ENCODE assay signal across 18 cellular contexts in genomic region chr5:15425802-15426201, GRCh38.
DNase-seq lines count a peak whose midpoint lies in the region; ATAC-seq and TF ChIP-seq lines count a peak whose summit lies in the region.
"Had no signal": no experiment of that assay in that cellular context is flagged by ENCODE, and none has a peak within 500 bp of the region (broad histone marks: within the 10 kb centered on the region; RNA-seq: fewer than 3 reads in every experiment).

No MANE protein-coding gene starts in this region.

- DNase-seq in NCI-H226, result peak; percentile 8
- DNase-seq in fibroblast of the aortic adventitia (ENCODE audit: low read depth), result peak; percentile 8
- DNase-seq in activated CD8-positive, alpha-beta memory T cell treated with anti-CD3 and anti-CD28 coated beads, Interleukin-2, amount 10 ng/mL, durations not matched to agents 7 days and 5 days, result no peak
- no peak for DNase-seq in AG08396 (ENCODE audit: low spot score)
- DNase-seq: activated CD4-positive, alpha-beta T cell treated with anti-CD3 and anti-CD28 coated beads, Interleukin-2, amount 50 U/mL, for 4 hours; DND-41; H7; natural killer cell; NCI-H1694; NCI-H446 treated with DMSO at 0.1 percent for 48 hours; spleen; substantia nigra had no signal

- H3K9me3 ChIP-seq in muscle layer of duodenum (ENCODE audit: control insufficient read depth in 1 of 2, low read length in 2 of 2) (no peaks in the 10 kb centered on the region), stomach smooth muscle (ENCODE audit: control insufficient read depth in 2 of 2, low read length in 2 of 2) (no peaks in the 10 kb centered on the region)
- H3K9me3 ChIP-seq: SJSA1 had no signal

- H3K4me3 ChIP-seq in fibroblast of the aortic adventitia (ENCODE audit: low read depth, low read length) (no peak overlapping the region), muscle layer of duodenum (ENCODE audit: low read depth in 1 of 2, low read length in 2 of 2) (peak overlapping the region; percentile 19 to 52), stomach smooth muscle (ENCODE audit: low read length in 2 of 2) (peak overlapping the region; percentile 65 to 73)
- H3K4me3 ChIP-seq: SJSA1, spleen had no signal

- no peak for ATAC-seq in HG02840 (IDR thresholded peaks at IDR 0.05; ENCODE audit: low FRiP score, unreplicated experiment)
- no peak for ATAC-seq in activated CD8-positive, alpha-beta memory T cell treated with anti-CD3 and anti-CD28 coated beads, Interleukin-2, amount 10 ng/mL, durations not matched to agents 7 days and 5 days
- no peak for ATAC-seq in HG02970 (IDR thresholded peaks at IDR 0.05; ENCODE audit: low FRiP score, unreplicated experiment)
- ATAC-seq: natural killer cell had no signal

- H3K36me3 ChIP-seq in muscle layer of duodenum (ENCODE audit: control insufficient read depth in 1 of 2, insufficient read depth in 2 of 2, low read length in 2 of 2) (no peaks in the 10 kb centered on the region), stomach smooth muscle (ENCODE audit: control insufficient read depth in 2 of 2, insufficient read depth in 2 of 2, low read length in 2 of 2) (no peaks in the 10 kb centered on the region)
- H3K36me3 ChIP-seq: SJSA1, spleen had no signal

- H3K27ac Mint-ChIP-seq in activated CD8-positive, alpha-beta memory T cell treated with anti-CD3 and anti-CD28 coated beads, Interleukin-2, amount 10 ng/mL, durations not matched to agents 7 days and 5 days, result no peak overlapping the region
- H3K27ac Mint-ChIP-seq: CD14-positive monocyte, natural killer cell had no signal

- H3K27me3 Mint-ChIP-seq in activated CD8-positive, alpha-beta memory T cell treated with anti-CD3 and anti-CD28 coated beads, Interleukin-2, amount 10 ng/mL, durations not matched to agents 7 days and 5 days, result no peaks in the 10 kb centered on the region

- H3K27me3 ChIP-seq in muscle layer of duodenum (ENCODE audit: low read depth, low read length), result no peaks in the 10 kb centered on the region
- no peaks in the 10 kb centered on the region for H3K27me3 ChIP-seq in stomach smooth muscle (ENCODE audit: control insufficient read depth in 1 of 2, insufficient read depth in 2 of 2, low read length in 2 of 2)
- H3K27me3 ChIP-seq: spleen had no signal

- no peaks in the 10 kb centered on the region for H3K9me3 Mint-ChIP-seq in activated CD8-positive, alpha-beta memory T cell treated with anti-CD3 and anti-CD28 coated beads, Interleukin-2, amount 10 ng/mL, durations not matched to agents 7 days and 5 days (ENCODE audit: low read depth)

- no peak overlapping the region for H3K27ac ChIP-seq in muscle layer of duodenum (ENCODE audit: low read length)
- H3K27ac ChIP-seq in stomach smooth muscle (ENCODE audit: low read length), result peak overlapping the region; percentile 8
- H3K27ac ChIP-seq: SJSA1, spleen had no signal

- no peaks in the 10 kb centered on the region for H3K4me1 Mint-ChIP-seq in activated CD8-positive, alpha-beta memory T cell treated with anti-CD3 and anti-CD28 coated beads, Interleukin-2, amount 10 ng/mL, durations not matched to agents 7 days and 5 days
- H3K4me1 Mint-ChIP-seq: CD14-positive monocyte, natural killer cell had no signal

- H3K9ac ChIP-seq in stomach smooth muscle (ENCODE audit: low read length in 2 of 2), result peak overlapping the region; percentile 43 to 49

- H3K4me3 Mint-ChIP-seq in activated CD8-positive, alpha-beta memory T cell treated with anti-CD3 and anti-CD28 coated beads, Interleukin-2, amount 10 ng/mL, durations not matched to agents 7 days and 5 days, result no peak overlapping the region
- H3K4me3 Mint-ChIP-seq: CD14-positive monocyte, natural killer cell had no signal

- H3K36me3 Mint-ChIP-seq in activated CD8-positive, alpha-beta memory T cell treated with anti-CD3 and anti-CD28 coated beads, Interleukin-2, amount 10 ng/mL, durations not matched to agents 7 days and 5 days, result no peaks in the 10 kb centered on the region
- H3K36me3 Mint-ChIP-seq: CD14-positive monocyte, natural killer cell had no signal

- TF ChIP-seq CTCF in fibroblast of the aortic adventitia (IDR thresholded peaks at IDR 0.05; ENCODE audit: insufficient read depth, low read length), result no peak

- H3K4me1 ChIP-seq in muscle layer of duodenum (ENCODE audit: control insufficient read depth in 1 of 2, insufficient read depth in 2 of 2, low read length in 2 of 2) (no peaks in the 10 kb centered on the region), stomach smooth muscle (ENCODE audit: control insufficient read depth, insufficient read depth, low read length) (no peaks in the 10 kb centered on the region)
- H3K4me1 ChIP-seq: spleen had no signal

- CTCF ChIA-PET in activated CD8-positive, alpha-beta memory T cell treated with anti-CD3 and anti-CD28 coated beads, Interleukin-2, amount 10 ng/mL, durations not matched to agents 7 days and 5 days (lab: Charles Lee), result no interaction called here

Comparison
In these comparisons a context has a peak if more than half of its experiments do, and no peak if none do; other contexts are left out.
1. DNase-seq: peak in NCI-H226 (single experiment) and fibroblast of the aortic adventitia (single experiment); none in activated CD8-positive, alpha-beta memory T cell treated with anti-CD3 and anti-CD28 coated beads, Interleukin-2, amount 10 ng/mL, durations not matched to agents 7 days and 5 days (single experiment) and AG08396 (single experiment).